ENCODE assay signal across 8 cellular contexts in the genomic region with DNA sequence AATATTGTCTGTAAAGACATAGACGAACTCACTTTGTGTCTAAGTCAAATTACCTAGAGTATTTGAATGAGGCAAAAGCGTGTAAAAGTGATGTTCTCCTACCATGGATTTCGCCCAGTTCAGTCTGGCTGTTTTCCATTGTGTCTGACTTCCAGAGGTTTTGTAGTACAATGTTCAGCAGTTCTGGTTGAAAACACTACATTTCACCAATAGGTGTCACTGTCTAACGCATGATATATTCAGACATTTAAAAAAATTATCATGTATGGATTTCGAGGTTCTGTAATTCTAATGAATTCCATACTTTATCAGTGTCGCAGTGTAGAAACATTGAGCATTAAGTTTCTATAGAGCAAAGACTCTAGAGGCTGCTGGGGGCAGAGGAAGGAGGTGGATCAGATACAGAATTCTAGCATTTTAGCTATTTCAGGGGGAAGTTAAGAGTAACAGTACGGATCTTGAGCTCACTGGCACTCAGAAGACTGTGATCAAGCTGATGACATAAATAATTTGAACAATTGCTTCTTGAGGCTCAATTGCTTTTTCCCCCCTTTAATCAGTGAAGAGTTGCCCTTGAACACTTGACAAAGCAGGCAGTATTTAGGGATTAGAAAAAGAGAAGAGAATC.
DNase-seq lines count a peak whose midpoint lies in the region; ATAC-seq and TF ChIP-seq lines count a peak whose summit lies in the region.

No MANE protein-coding gene starts in this region.

- peak; percentile 71 for ATAC-seq in HG02885 (IDR thresholded peaks at IDR 0.05; ENCODE audit: poor library complexity, unreplicated experiment)
- peak; percentile 87 for ATAC-seq in left lung

- H3K9me3 Mint-ChIP-seq in activated naive CD4-positive, alpha-beta T cell treated with anti-CD3 and anti-CD28 coated beads for 36 hours, result no peaks in the 10 kb centered on the region

- TF ChIP-seq CTCF in choroid plexus epithelial cell (conservative IDR thresholded peaks at IDR 0.05; ENCODE audit: low read depth, low read length), result peak; percentile 65
- peak; percentile 48 to 55 for TF ChIP-seq CTCF in left lung (IDR thresholded peaks at IDR 0.05)

- H3K36me3 ChIP-seq in left lung, result no peaks in the 10 kb centered on the region

- no peaks in the 10 kb centered on the region for H3K36me3 Mint-ChIP-seq in activated naive CD4-positive, alpha-beta T cell treated with anti-CD3 and anti-CD28 coated beads for 36 hours (ENCODE audit: low read depth)

- H3K27me3 Mint-ChIP-seq in activated naive CD4-positive, alpha-beta T cell treated with anti-CD3 and anti-CD28 coated beads for 36 hours (ENCODE audit: low read depth), result peaks cover 3% of the 10 kb centered on the region

- DNase-seq in GM04504 (ENCODE audit: low read depth), result peak; percentile 14
- peak; percentile 45 for DNase-seq in NCI-H446 treated with DMSO at 0.1 percent for 48 hours (lab: John Stamatoyannopoulos, UW)
- DNase-seq in choroid plexus epithelial cell (ENCODE audit: low read depth), result peak; percentile 86
- no peak for DNase-seq in left lung
- no peak for DNase-seq in stimulated activated CD4-positive, alpha-beta T cell treated with anti-CD3 and anti-CD28 coated beads, Interleukin-1b, Interleukin-23, amount 100 ng/mL, for 48 hours
- DNase-seq in activated naive CD4-positive, alpha-beta T cell treated with anti-CD3 and anti-CD28 coated beads for 36 hours, result no peak
- DNase-seq in activated effector memory CD4-positive, alpha-beta T cell treated with anti-CD3 and anti-CD28 coated beads, Interleukin-2, amount 50 U/mL, for 16 hours, result no peak

- H3K9me3 ChIP-seq in left lung, result no peaks in the 10 kb centered on the region

- CTCF ChIA-PET in activated naive CD4-positive, alpha-beta T cell treated with anti-CD3 and anti-CD28 coated beads for 36 hours (lab: Charles Lee), result interaction anchor here (0.6 to 2.4 kb wide), 24 partner anchors 9 to 704 kb away, joined by 3 to 9 read pairs (median 3); no protein-coding TSS in a partner anchor

- H3K27ac Mint-ChIP-seq in activated naive CD4-positive, alpha-beta T cell treated with anti-CD3 and anti-CD28 coated beads for 36 hours, result no peak overlapping the region

- H3K27ac ChIP-seq in left lung, result no peak overlapping the region

- H3K4me3 ChIP-seq in choroid plexus epithelial cell (ENCODE audit: low read depth, low read length) (no peak overlapping the region), left lung (no peak overlapping the region)

- H3K4me1 ChIP-seq in left lung, result no peaks in the 10 kb centered on the region

- H3K27me3 ChIP-seq in left lung, result no peaks in the 10 kb centered on the region

- no peaks in the 10 kb centered on the region for H3K4me1 Mint-ChIP-seq in activated naive CD4-positive, alpha-beta T cell treated with anti-CD3 and anti-CD28 coated beads for 36 hours (ENCODE audit: low read depth)

- H3K4me3 Mint-ChIP-seq in activated naive CD4-positive, alpha-beta T cell treated with anti-CD3 and anti-CD28 coated beads for 36 hours, result no peak overlapping the region

- intact Hi-C loops in left lung (cut with DNase I), result no loop called here
- intact Hi-C loops in activated naive CD4-positive, alpha-beta T cell treated with anti-CD3 and anti-CD28 coated beads for 36 hours (cut with micrococcal nuclease), result loop anchor here (1.0 to 5.0 kb wide), 5 partner anchors 143 to 727 kb away; no protein-coding TSS in a partner anchor

Comparison
In these comparisons a context has a peak if more than half of its experiments do, and no peak if none do; other contexts are left out.
1. DNase-seq: peak in GM04504 (single experiment), NCI-H446 treated with DMSO at 0.1 percent for 48 hours (single experiment) and choroid plexus epithelial cell (single experiment); none in left lung (0 of 2), stimulated activated CD4-positive, alpha-beta T cell treated with anti-CD3 and anti-CD28 coated beads, Interleukin-1b, Interleukin-23, amount 100 ng/mL, for 48 hours (single experiment), activated naive CD4-positive, alpha-beta T cell treated with anti-CD3 and anti-CD28 coated beads for 36 hours (single experiment) and activated effector memory CD4-positive, alpha-beta T cell treated with anti-CD3 and anti-CD28 coated beads, Interleukin-2, amount 50 U/mL, for 16 hours (single experiment).